8 cellular contexts compared by ENCODE assay signal in genomic region chr19:32346901-32347300, GRCh38. TPM values are rescaled to one million over a fixed set of nuclear protein-coding genes. Genes with fewer than 3 reads are reported as not detected.
DNase-seq lines count a peak whose midpoint lies in the region; ATAC-seq and TF ChIP-seq lines count a peak whose summit lies in the region.
"Had no signal": no experiment of that assay in that cellular context is flagged by ENCODE, and none has a peak within 500 bp of the region (broad histone marks: within the 10 kb centered on the region; RNA-seq: fewer than 3 reads in every experiment).

No MANE protein-coding gene starts in this region.

- no peaks in the 10 kb centered on the region for H3F3A ChIP-seq in GM23338 (replicated peaks; ENCODE audit: low read depth)

- peaks cover 59% of the 10 kb centered on the region for H3K79me2 ChIP-seq in GM23338 (replicated peaks; ENCODE audit: insufficient read depth)

- peaks cover 20% of the 10 kb centered on the region for H3K36me3 Mint-ChIP-seq in GM23338 (ENCODE audit: low read depth)

- H3K9ac ChIP-seq in SK-N-MC (ENCODE audit: insufficient read length) = peak overlapping the region; percentile 96

- H3K4me3 Mint-ChIP-seq in GM23338 = peak overlapping the region; percentile 100

- H3K4me2 ChIP-seq in GM23338 = peak overlapping the region; percentile 84

- ATAC-seq in GM23338 = no peak
- no peak for ATAC-seq in GM19035 (IDR thresholded peaks at IDR 0.05; ENCODE audit: unreplicated experiment)

- peaks cover 10% of the 10 kb centered on the region; the same call in 1 of the 2 replicates for H4K20me1 ChIP-seq in GM23338 (replicated peaks; ENCODE audit: insufficient read depth)

- H3K4me1 Mint-ChIP-seq in GM23338 = no peaks in the 10 kb centered on the region; the same call in 2 of the 3 replicates

- no peaks in the 10 kb centered on the region for H3K9me3 Mint-ChIP-seq in GM23338

- peaks cover 3% of the 10 kb centered on the region for H3K27me3 Mint-ChIP-seq in GM23338 (ENCODE audit: insufficient read depth, low read depth, poor library complexity)

- H3K27me3 ChIP-seq in GM23338 (ENCODE audit: insufficient read depth) = no peaks in the 10 kb centered on the region; the same call in 1 of the 2 replicates

- DNase-seq in GM23338 (ENCODE audit: low spot score) (no peak), SK-N-MC (ENCODE audit: low read depth, low spot score) (no peak), fibroblast of the aortic adventitia (ENCODE audit: low read depth) (no peak), skeletal muscle cell (ENCODE audit: low read depth) (no peak), AG20443 (ENCODE audit: low spot score) (no peak), NCI-H2029 treated with DMSO at 0.1 percent for 48 hours (lab: John Stamatoyannopoulos, UW) (no peak)
- DNase-seq: activated CD4-positive, alpha-beta T cell treated with anti-CD3 and anti-CD28 coated beads, Interleukin-2, amount 50 U/mL, for 1 hour had no signal

- H3K27ac ChIP-seq in GM23338 (ENCODE audit: low read depth) = no peak overlapping the region
- no peak overlapping the region for H3K27ac ChIP-seq in SK-N-MC

- no peak overlapping the region for H2AFZ ChIP-seq in GM23338

- H3K36me3 ChIP-seq in GM23338 (ENCODE audit: insufficient read depth) (peaks cover 13% of the 10 kb centered on the region; the same call in 1 of the 2 replicates), SK-N-MC (ENCODE audit: insufficient read depth, low read length) (peaks cover 46% of the 10 kb centered on the region)

- H3K9me2 ChIP-seq in GM23338 (ENCODE audit: insufficient read depth) = no peaks in the 10 kb centered on the region; the same call in 1 of the 2 replicates

- H3K9me3 ChIP-seq in SK-N-MC (ENCODE audit: low read depth, low read length) = no peaks in the 10 kb centered on the region

- TF ChIP-seq CTCF in GM23338 (conservative IDR thresholded peaks at IDR 0.05; ENCODE audit: low read depth in 2 of 2) (no peak), fibroblast of the aortic adventitia (IDR thresholded peaks at IDR 0.05; ENCODE audit: insufficient read depth, low read length) (no peak)

- no peak overlapping the region for H3K27ac Mint-ChIP-seq in GM23338

- H3K4me3 ChIP-seq in GM23338 (peak overlapping the region; percentile 87), SK-N-MC (peak overlapping the region; percentile 96), fibroblast of the aortic adventitia (ENCODE audit: low read depth, low read length) (peak overlapping the region; percentile 74), skeletal muscle cell (ENCODE audit: low read depth, low read length) (peak overlapping the region; percentile 89)

- peaks cover 8% of the 10 kb centered on the region; the same call in 1 of the 2 replicates for H3K4me1 ChIP-seq in GM23338 (ENCODE audit: insufficient read depth)

TF ChIP-seq in GM23338, 12 proteins besides CTCF, POLR2A, EP300 and RAD21 (continues in another document):
- TF ChIP-seq STAT1 (IDR thresholded peaks at IDR 0.05; ENCODE audit: unreplicated experiment) (no peak), EZH2 (IDR thresholded peaks at IDR 0.05; ENCODE audit: low read depth, unreplicated experiment) (no peak), POLR2AphosphoS5 (IDR thresholded peaks at IDR 0.05; ENCODE audit: low read depth) (no peak), EZH2phosphoT487 (IDR thresholded peaks at IDR 0.05; ENCODE audit: unreplicated experiment) (no peak), NANOG (IDR thresholded peaks at IDR 0.05; ENCODE audit: borderline replicate concordance) (no peak), ZNF114 (CRISPR knock-in tag; IDR thresholded peaks at IDR 0.05) (no peak), CREB1 (CRISPR knock-in tag; IDR thresholded peaks at IDR 0.05; ENCODE audit: low read depth) (no peak)
- TF ChIP-seq, protein P1, sequence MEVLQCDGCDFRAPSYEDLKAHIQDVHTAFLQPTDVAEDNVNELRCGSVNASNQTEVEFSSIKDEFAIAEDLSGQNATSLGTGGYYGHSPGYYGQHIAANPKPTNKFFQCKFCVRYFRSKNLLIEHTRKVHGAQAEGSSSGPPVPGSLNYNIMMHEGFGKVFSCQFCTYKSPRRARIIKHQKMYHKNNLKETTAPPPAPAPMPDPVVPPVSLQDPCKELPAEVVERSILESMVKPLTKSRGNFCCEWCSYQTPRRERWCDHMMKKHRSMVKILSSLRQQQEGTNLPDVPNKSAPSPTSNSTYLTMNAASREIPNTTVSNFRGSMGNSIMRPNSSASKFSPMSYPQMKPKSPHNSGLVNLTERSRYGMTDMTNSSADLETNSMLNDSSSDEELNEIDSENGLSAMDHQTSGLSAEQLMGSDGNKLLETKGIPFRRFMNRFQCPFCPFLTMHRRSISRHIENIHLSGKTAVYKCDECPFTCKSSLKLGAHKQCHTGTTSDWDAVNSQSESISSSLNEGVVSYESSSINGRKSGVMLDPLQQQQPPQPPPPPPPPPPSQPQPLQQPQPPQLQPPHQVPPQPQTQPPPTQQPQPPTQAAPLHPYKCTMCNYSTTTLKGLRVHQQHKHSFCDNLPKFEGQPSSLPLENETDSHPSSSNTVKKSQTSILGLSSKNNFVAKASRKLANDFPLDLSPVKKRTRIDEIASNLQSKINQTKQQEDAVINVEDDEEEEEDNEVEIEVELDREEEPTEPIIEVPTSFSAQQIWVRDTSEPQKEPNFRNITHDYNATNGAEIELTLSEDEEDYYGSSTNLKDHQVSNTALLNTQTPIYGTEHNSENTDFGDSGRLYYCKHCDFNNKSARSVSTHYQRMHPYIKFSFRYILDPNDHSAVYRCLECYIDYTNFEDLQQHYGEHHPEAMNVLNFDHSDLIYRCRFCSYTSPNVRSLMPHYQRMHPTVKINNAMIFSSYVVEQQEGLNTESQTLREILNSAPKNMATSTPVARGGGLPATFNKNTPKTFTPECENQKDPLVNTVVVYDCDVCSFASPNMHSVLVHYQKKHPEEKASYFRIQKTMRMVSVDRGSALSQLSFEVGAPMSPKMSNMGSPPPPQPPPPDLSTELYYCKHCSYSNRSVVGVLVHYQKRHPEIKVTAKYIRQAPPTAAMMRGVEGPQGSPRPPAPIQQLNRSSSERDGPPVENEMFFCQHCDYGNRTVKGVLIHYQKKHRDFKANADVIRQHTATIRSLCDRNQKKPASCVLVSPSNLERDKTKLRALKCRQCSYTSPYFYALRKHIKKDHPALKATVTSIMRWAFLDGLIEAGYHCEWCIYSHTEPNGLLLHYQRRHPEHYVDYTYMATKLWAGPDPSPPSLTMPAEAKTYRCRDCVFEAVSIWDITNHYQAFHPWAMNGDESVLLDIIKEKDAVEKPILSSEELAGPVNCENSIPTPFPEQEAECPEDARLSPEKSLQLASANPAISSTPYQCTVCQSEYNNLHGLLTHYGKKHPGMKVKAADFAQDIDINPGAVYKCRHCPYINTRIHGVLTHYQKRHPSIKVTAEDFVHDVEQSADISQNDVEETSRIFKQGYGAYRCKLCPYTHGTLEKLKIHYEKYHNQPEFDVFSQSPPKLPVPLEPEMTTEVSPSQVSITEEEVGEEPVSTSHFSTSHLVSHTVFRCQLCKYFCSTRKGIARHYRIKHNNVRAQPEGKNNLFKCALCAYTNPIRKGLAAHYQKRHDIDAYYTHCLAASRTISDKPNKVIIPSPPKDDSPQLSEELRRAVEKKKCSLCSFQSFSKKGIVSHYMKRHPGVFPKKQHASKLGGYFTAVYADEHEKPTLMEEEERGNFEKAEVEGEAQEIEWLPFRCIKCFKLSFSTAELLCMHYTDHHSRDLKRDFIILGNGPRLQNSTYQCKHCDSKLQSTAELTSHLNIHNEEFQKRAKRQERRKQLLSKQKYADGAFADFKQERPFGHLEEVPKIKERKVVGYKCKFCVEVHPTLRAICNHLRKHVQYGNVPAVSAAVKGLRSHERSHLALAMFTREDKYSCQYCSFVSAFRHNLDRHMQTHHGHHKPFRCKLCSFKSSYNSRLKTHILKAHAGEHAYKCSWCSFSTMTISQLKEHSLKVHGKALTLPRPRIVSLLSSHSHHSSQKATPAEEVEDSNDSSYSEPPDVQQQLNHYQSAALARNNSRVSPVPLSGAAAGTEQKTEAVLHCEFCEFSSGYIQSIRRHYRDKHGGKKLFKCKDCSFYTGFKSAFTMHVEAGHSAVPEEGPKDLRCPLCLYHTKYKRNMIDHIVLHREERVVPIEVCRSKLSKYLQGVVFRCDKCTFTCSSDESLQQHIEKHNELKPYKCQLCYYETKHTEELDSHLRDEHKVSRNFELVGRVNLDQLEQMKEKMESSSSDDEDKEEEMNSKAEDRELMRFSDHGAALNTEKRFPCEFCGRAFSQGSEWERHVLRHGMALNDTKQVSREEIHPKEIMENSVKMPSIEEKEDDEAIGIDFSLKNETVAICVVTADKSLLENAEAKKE (CRISPR knock-in tag; IDR thresholded peaks at IDR 0.05) = no peak
- TF ChIP-seq, protein P2, sequence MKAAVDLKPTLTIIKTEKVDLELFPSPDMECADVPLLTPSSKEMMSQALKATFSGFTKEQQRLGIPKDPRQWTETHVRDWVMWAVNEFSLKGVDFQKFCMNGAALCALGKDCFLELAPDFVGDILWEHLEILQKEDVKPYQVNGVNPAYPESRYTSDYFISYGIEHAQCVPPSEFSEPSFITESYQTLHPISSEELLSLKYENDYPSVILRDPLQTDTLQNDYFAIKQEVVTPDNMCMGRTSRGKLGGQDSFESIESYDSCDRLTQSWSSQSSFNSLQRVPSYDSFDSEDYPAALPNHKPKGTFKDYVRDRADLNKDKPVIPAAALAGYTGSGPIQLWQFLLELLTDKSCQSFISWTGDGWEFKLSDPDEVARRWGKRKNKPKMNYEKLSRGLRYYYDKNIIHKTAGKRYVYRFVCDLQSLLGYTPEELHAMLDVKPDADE (IDR thresholded peaks at IDR 0.05) = no peak

RNA-seq across cellular contexts. Expression of gene ZNF507, which starts 1.5 kb away (rescaled TPM):
- 23.4 and 23.6 TPM in 2 replicates for total RNA-seq in GM23338 (2014; rRNA removed; shearing (Covaris generic))
- 7.4 and 10.4 TPM in 2 replicates for polyA plus RNA-seq in GM23338 (2016; fragmentation: Nextera tagmentation; extraction: Ambion mirVana)
- 15.9 and 17.1 TPM in 2 replicates for total RNA-seq in fibroblast of the aortic adventitia (ENCODE audit: low replicate concordance)

RNA-seq across cellular contexts. Expression of gene DPY19L3, which starts 58.7 kb away (rescaled TPM):
- total RNA-seq in GM23338 (2014; rRNA removed; shearing (Covaris generic)) = 43.3 and 46.6 TPM in 2 replicates
- polyA plus RNA-seq in GM23338 (2016; fragmentation: Nextera tagmentation; extraction: Ambion mirVana) = 9.4 and 13.5 TPM in 2 replicates
- total RNA-seq in fibroblast of the aortic adventitia (ENCODE audit: low replicate concordance) = 21.9 and 36.2 TPM in 2 replicates
